ENCODE assay signal across 8 cellular contexts in the genomic region with DNA sequence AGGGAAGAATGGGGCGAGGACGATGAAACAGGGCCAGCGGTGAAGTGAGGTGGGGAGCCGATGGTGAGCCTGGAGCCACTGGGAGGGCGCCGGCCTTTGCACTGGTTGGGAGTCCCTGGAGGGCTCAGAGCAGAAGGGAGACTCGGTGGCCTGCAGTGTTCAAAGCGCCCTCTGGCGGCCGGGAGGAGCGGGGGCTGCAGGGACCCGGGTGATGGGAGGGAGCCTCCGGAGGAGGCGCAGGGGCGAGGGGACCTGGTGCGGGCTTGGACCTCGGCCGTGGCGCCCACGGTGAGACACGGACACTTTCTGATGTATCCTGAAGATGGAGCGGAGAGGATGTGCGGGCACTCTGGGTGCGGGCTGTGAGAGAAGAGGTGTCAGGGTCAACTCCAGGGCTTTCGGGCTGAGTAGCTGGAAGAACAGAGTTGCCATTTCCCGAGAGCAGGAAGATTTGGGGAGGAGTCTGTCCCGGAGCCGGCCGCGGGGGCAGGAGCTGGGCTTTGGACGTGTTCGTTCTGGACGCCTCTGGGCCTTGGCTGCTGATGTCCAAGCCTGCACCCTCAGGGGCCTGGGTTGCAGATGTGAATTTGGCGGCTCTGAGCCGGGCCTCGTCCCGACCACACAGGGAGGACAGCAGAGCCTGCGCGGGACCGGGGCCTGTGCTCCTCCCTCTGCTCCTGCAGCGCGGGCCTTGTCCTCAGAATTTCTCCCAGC. TPM values are rescaled to one million over a fixed set of nuclear protein-coding genes. Genes with fewer than 3 reads are reported as not detected.
DNase-seq lines count a peak whose midpoint lies in the region; ATAC-seq and TF ChIP-seq lines count a peak whose summit lies in the region.

No MANE protein-coding gene starts in this region.

- H3K36me3 ChIP-seq in CD4-positive, CD25-positive, alpha-beta regulatory T cell (ENCODE audit: control insufficient read depth, insufficient read depth, low read length): no peaks in the 10 kb centered on the region
- no peaks in the 10 kb centered on the region for H3K36me3 ChIP-seq in SJCRH30
- peaks cover 0 to 12% (median 0%) of the 10 kb centered on the region in 9 donors for H3K36me3 ChIP-seq in heart left ventricle
- H3K36me3 ChIP-seq in sigmoid colon: no peaks in the 10 kb centered on the region

- TF ChIP-seq POLR2A in heart left ventricle (IDR thresholded peaks at IDR 0.05) (no peak), sigmoid colon (IDR thresholded peaks at IDR 0.05) (no peak)

- peak; percentile 50 to 87 (median 68) for TF ChIP-seq CTCF in heart left ventricle (IDR thresholded peaks at IDR 0.05)
- TF ChIP-seq CTCF in sigmoid colon (IDR thresholded peaks at IDR 0.05): peak in 2 of 4 experiments; percentile 32 to 38

- no peaks in the 10 kb centered on the region for H3K9me3 Mint-ChIP-seq in CD4-positive, CD25-positive, alpha-beta regulatory T cell

- intact Hi-C loops in heart left ventricle (cut with DNase I): loop anchor here in 8 of 10 donors (2.0 to 10.0 kb wide), 8 partner anchors 43 to 195 kb away; no protein-coding TSS in a partner anchor
- intact Hi-C loops in sigmoid colon (cut with DNase I): no loop called here

- no peak overlapping the region for H3K4me3 Mint-ChIP-seq in CD4-positive, CD25-positive, alpha-beta regulatory T cell

- no peak for TF ChIP-seq EP300 in sigmoid colon (IDR thresholded peaks at IDR 0.05)

- peak; percentile 79 to 80 for ATAC-seq in CD4-positive, CD25-positive, alpha-beta regulatory T cell (ENCODE audit: low read depth in 2 of 2)
- ATAC-seq in HG02852 (IDR thresholded peaks at IDR 0.05; ENCODE audit: unreplicated experiment): peak; percentile 69
- peak; percentile 41 to 90 (median 80) for ATAC-seq in heart left ventricle
- no peak for ATAC-seq in GM19324 (IDR thresholded peaks at IDR 0.05; ENCODE audit: low FRiP score, unreplicated experiment)

- H3K36me3 Mint-ChIP-seq in CD4-positive, CD25-positive, alpha-beta regulatory T cell: no peaks in the 10 kb centered on the region

- H3K27me3 ChIP-seq in CD4-positive, CD25-positive, alpha-beta regulatory T cell (ENCODE audit: control insufficient read depth, insufficient read depth, low read length): no peaks in the 10 kb centered on the region
- H3K27me3 ChIP-seq in SJCRH30 (no peaks in the 10 kb centered on the region), heart left ventricle (peaks cover 0 to 10% (median 0%) of the 10 kb centered on the region in 9 donors), sigmoid colon (peaks cover 0 to 7% (median 0%) of the 10 kb centered on the region in 3 donors)

- 24 to 41% (median 27%) methylated on average over 33 to 42 of the region's 42 CpGs for WGBS in heart left ventricle, 4 donors
- 33 to 53% methylated on average over 42 of the region's 42 CpGs for WGBS in sigmoid colon, 2 donors

- peaks cover 3 to 9% (median 6%) of the 10 kb centered on the region in 4 donors for H3K4me1 Mint-ChIP-seq in CD4-positive, CD25-positive, alpha-beta regulatory T cell

- no peaks in the 10 kb centered on the region for H3K9me3 ChIP-seq in CD4-positive, CD25-positive, alpha-beta regulatory T cell (ENCODE audit: control insufficient read depth in 2 of 2, low read length in 2 of 2)
- H3K9me3 ChIP-seq in SJCRH30 (replicated peaks) (no peaks in the 10 kb centered on the region), heart left ventricle (no peaks in the 10 kb centered on the region), sigmoid colon (no peaks in the 10 kb centered on the region)

- no peak overlapping the region for H3K27ac ChIP-seq in CD4-positive, CD25-positive, alpha-beta regulatory T cell (ENCODE audit: insufficient read depth, low read length, poor library complexity, severe bottlenecking)
- H3K27ac ChIP-seq in SJCRH30 (no peak overlapping the region), heart left ventricle (peak overlapping the region in 9 of 12 donors; percentile 37 to 72 (median 42)), sigmoid colon (peak overlapping the region in 3 of 4 donors; percentile 14 to 34 (median 19))

- peaks cover 7% of the 10 kb centered on the region for H3K27me3 Mint-ChIP-seq in CD4-positive, CD25-positive, alpha-beta regulatory T cell

- DNase-seq in CD4-positive, CD25-positive, alpha-beta regulatory T cell: peak in 2 of 3 donors; percentile 63 to 73
- peak; percentile 50 to 53 for DNase-seq in SJCRH30
- DNase-seq in activated effector memory CD4-positive, alpha-beta T cell treated with anti-CD3 and anti-CD28 coated beads, Interleukin-2, amount 50 U/mL, for 16 hours: peak; percentile 93
- DNase-seq in heart left ventricle: peak; percentile 68 to 87 (median 77)
- peak; percentile 83 for DNase-seq in sigmoid colon
- DNase-seq in epidermal melanocyte (ENCODE audit: insufficient read length, low spot score): no peak

- H3K27ac Mint-ChIP-seq in CD4-positive, CD25-positive, alpha-beta regulatory T cell: no peak overlapping the region

- H3K4me1 ChIP-seq in CD4-positive, CD25-positive, alpha-beta regulatory T cell (ENCODE audit: control insufficient read depth, insufficient read depth, low read length, poor library complexity, severe bottlenecking): peaks cover 10% of the 10 kb centered on the region
- H3K4me1 ChIP-seq in SJCRH30 (peaks cover 3% of the 10 kb centered on the region; the same call in 1 of the 2 replicates), heart left ventricle (peaks cover 0 to 19% (median 7%) of the 10 kb centered on the region in 12 donors), sigmoid colon (no peaks in the 10 kb centered on the region)

- no peak overlapping the region for H3K4me3 ChIP-seq in CD4-positive, CD25-positive, alpha-beta regulatory T cell (ENCODE audit: low read depth, low read length)
- H3K4me3 ChIP-seq in SJCRH30: no peak overlapping the region
- peak overlapping the region in 2 of 12 donors; percentile 5 to 20 for H3K4me3 ChIP-seq in heart left ventricle
- no peak overlapping the region for H3K4me3 ChIP-seq in sigmoid colon

RNA-seq across cellular contexts. Expression of a gene that starts 29.7 kb away (rescaled TPM):
- total RNA-seq in CD4-positive, CD25-positive, alpha-beta regulatory T cell: 0.25 TPM
- not detected for polyA plus RNA-seq in CD4-positive, CD25-positive, alpha-beta regulatory T cell
- total RNA-seq in SJCRH30 (2014; rRNA removed; shearing (Covaris generic)): 61.9 and 66.5 TPM in 2 replicates
- total RNA-seq in heart left ventricle: 10 to 100 TPM in 7 of 9 donors, 1 to 10 TPM in 2; 7.0 to 35.2 (median 18.8) TPM
- 10 to 100 TPM; 10.6 to 23.3 TPM for polyA plus RNA-seq in heart left ventricle
- total RNA-seq in sigmoid colon: 10 to 100 TPM in 1 of 4 donors, 1 to 10 TPM in 3; 1.6 to 14.7 (median 4.0) TPM
- 1 to 10 TPM in 2 of 3 donors, under 1 TPM in 1; 0.92 to 2.5 (median 1.2) TPM for polyA plus RNA-seq in sigmoid colon

RNA-seq across cellular contexts. Expression of a gene that starts 33.2 kb away (rescaled TPM):
- total RNA-seq in CD4-positive, CD25-positive, alpha-beta regulatory T cell: 236 TPM
- polyA plus RNA-seq in CD4-positive, CD25-positive, alpha-beta regulatory T cell: 10 to 100 TPM; 17.0 to 28.3 (median 21.3) TPM
- total RNA-seq in SJCRH30 (2014; rRNA removed; shearing (Covaris generic)): 254 and 270 TPM in 2 replicates
- total RNA-seq in heart left ventricle: 100 to 1,000 TPM; 193 to 283 (median 236) TPM
- polyA plus RNA-seq in heart left ventricle: 100 to 1,000 TPM; 146 to 190 TPM
- total RNA-seq in sigmoid colon: 100 to 1,000 TPM in 3 of 4 donors, 10 to 100 TPM in 1; 95.8 to 181 (median 127) TPM
- polyA plus RNA-seq in sigmoid colon: 10 to 100 TPM; 37.9 to 76.7 (median 69.1) TPM

Comparison
In these comparisons a context has a peak if more than half of its experiments do, and no peak if none do; other contexts are left out.
1. H3K27ac ChIP-seq: peak in heart left ventricle (9 of 12) and sigmoid colon (3 of 4); none in CD4-positive, CD25-positive, alpha-beta regulatory T cell (single experiment) and SJCRH30 (single experiment).